10 cellular contexts compared by ENCODE assay signal in the genomic region with DNA sequence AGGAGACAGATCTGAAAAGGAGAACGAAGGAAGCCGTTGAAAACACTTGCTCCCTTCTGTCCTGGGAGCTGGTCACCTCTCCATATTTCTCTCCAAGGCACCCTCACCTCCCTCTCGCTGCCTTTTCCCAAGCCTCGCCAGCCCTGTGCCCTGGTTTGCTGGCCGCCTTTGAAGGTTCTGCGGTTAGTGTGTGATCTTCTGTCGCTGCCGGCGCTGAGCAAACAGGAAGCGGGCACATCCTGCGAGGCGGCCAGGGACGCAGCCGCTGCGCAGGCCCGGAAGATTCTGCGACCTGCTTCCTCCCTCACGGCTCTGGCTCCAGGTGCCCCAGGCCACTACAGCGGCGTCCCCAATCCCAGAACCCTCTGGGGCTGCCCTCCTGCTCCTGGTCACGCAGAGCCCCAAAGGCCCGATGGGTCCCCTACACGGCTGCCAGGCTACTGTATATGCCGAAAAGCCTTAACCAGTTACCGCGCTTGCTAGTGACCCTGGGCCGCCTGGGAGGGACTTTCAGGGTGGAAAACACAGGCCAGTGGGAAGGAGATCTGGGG. TPM values are rescaled to one million over a fixed set of nuclear protein-coding genes. Genes with fewer than 3 reads are reported as not detected.
DNase-seq lines count a peak whose midpoint lies in the region; ATAC-seq and TF ChIP-seq lines count a peak whose summit lies in the region.
"Had no signal": no experiment of that assay in that cellular context is flagged by ENCODE, and none has a peak within 500 bp of the region (broad histone marks: within the 10 kb centered on the region; RNA-seq: fewer than 3 reads in every experiment).

No MANE protein-coding gene starts in this region.

- H3K27me3 ChIP-seq in ovary: no peaks in the 10 kb centered on the region

- intact Hi-C loops in left ventricle myocardium superior (cut with micrococcal nuclease) (no loop called here), ovary (cut with DNase I) (no loop called here)

- no peak for TF ChIP-seq EP300 in ovary (IDR thresholded peaks at IDR 0.05)

- TF ChIP-seq POLR2A in NB4 (IDR thresholded peaks at IDR 0.05; ENCODE audit: extremely low read depth, insufficient read length) (peak; percentile 59), ovary (IDR thresholded peaks at IDR 0.05) (no peak)

- no peaks in the 10 kb centered on the region for H3K36me3 ChIP-seq in ovary

- H3K4me1 ChIP-seq in ovary (ENCODE audit: insufficient read depth): no peaks in the 10 kb centered on the region
- H3K4me1 ChIP-seq: A549 had no signal

- H3K4me3 ChIP-seq in NB4 (ENCODE audit: low read depth, low read length) (peak overlapping the region; percentile 50), ovary (no peak overlapping the region)
- H3K4me3 ChIP-seq: A549 had no signal

- peak; percentile 53 for ATAC-seq in left ventricle myocardium superior
- ATAC-seq: A549 had no signal

- 65 to 73% (median 69%) methylated on average over 27 of the region's 27 CpGs for WGBS in ovary, 3 donors

- no peak overlapping the region for H3K27ac ChIP-seq in ovary
- H3K27ac ChIP-seq: A549 had no signal

- H3K9me3 ChIP-seq in ovary: no peaks in the 10 kb centered on the region
- H3K9me3 ChIP-seq: A549 had no signal

- TF ChIP-seq CTCF in NB4 (IDR thresholded peaks at IDR 0.05; ENCODE audit: low read depth, low read length) (no peak), ovary (IDR thresholded peaks at IDR 0.05) (no peak)

- DNase-seq in SIG-M5 treated with dmso at 0.1 percent for 504 hours (lab: John Stamatoyannopoulos, UW; ENCODE audit: unreplicated experiment) (peak; percentile 66), SIG-M5 (lab: John Stamatoyannopoulos, UW) (no peak), NB4 (ENCODE audit: low read depth) (peak; percentile 89), activated T-cell treated with anti-CD3 and anti-CD28 coated beads for 1 hour (ENCODE audit: low read depth) (peak; percentile 45), left ventricle myocardium superior (peak; percentile 63), ovary (no peak), NCI-H2196 (lab: John Stamatoyannopoulos, UW; ENCODE audit: unreplicated experiment) (no peak)
- peak; percentile 59 to 67 for DNase-seq in stimulated activated CD8-positive, alpha-beta memory T cell treated with anti-CD3 and anti-CD28 coated beads, Interleukin-15, amount 100 ng/mL, for 48 hours (ENCODE audit: low read depth in 2 of 2)

RNA-seq across cellular contexts. Expression of a gene that starts 2.5 kb away (rescaled TPM):
- total RNA-seq in left ventricle myocardium superior (1.8 TPM), ovary (1 to 10 TPM; 1.9 to 7.2 (median 3.3) TPM)
- 1 to 10 TPM; 1.8 to 8.2 TPM for polyA plus RNA-seq in ovary
- total RNA-seq: pulmonary artery endothelial cell had no signal
- polyA plus RNA-seq: A549 had no signal

RNA-seq across cellular contexts. Expression of a gene that starts 38.5 kb away (rescaled TPM):
- 0.92 TPM for total RNA-seq in left ventricle myocardium superior
- total RNA-seq in ovary: 1 to 10 TPM in 5 of 7 donors, under 1 TPM in 2; 0.28 to 6.4 (median 1.4) TPM
- polyA plus RNA-seq in ovary: 1 to 10 TPM in 1 of 2 donors, under 1 TPM in 1; 0.58 to 4.0 TPM
- total RNA-seq: pulmonary artery endothelial cell had no signal
- polyA plus RNA-seq: A549 had no signal

Comparison
In these comparisons a context has a peak if more than half of its experiments do, and no peak if none do; other contexts are left out.
1. DNase-seq: peak in SIG-M5 treated with dmso at 0.1 percent for 504 hours (single experiment), NB4 (single experiment), activated T-cell treated with anti-CD3 and anti-CD28 coated beads for 1 hour (single experiment), left ventricle myocardium superior (single experiment) and stimulated activated CD8-positive, alpha-beta memory T cell treated with anti-CD3 and anti-CD28 coated beads, Interleukin-15, amount 100 ng/mL, for 48 hours (2 of 2); none in SIG-M5 (single experiment), ovary (0 of 5) and NCI-H2196 (single experiment).